ENCODE assay signal across 10 cellular contexts in the genomic region with DNA sequence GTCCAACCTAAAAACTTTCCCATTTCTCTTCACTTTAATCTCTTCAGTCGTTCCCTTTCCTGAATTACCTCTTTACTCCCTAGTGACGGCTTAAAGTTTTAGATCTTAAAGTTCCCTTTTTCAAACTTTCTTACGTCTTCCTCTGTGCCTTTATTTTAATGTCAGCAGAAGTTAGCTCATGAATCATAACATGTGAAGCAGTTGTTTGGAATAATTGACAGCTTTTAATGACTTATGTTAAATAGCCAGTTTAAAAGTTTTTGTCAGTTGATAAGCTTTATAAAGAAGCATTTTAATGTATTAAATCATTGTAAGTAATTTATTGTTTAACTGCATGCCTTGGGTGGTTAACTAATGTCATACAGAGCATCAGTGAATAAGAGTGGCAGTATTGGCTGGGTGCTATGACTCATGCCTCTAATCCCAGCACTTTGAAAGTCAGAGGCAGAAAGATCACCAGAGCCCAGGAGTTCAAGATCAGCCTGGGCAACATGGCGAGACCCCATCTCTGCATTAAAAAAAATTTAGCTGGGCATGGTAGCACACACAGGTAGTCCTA. TPM values are rescaled to one million over a fixed set of nuclear protein-coding genes. Genes with fewer than 3 reads are reported as not detected.
DNase-seq lines count a peak whose midpoint lies in the region; ATAC-seq, FAIRE-seq and TF ChIP-seq lines count a peak whose summit lies in the region.
"Had no signal": no experiment of that assay in that cellular context is flagged by ENCODE, and none has a peak within 500 bp of the region (broad histone marks: within the 10 kb centered on the region; RNA-seq: fewer than 3 reads in every experiment).

No MANE protein-coding gene starts in this region.

- no peaks in the 10 kb centered on the region for H3K27me3 Mint-ChIP-seq in brain
- H3K27me3 Mint-ChIP-seq: type B pancreatic cell had no signal

- no peaks in the 10 kb centered on the region for H3K27me3 ChIP-seq in pancreas
- no peaks in the 10 kb centered on the region for H3K27me3 ChIP-seq in body of pancreas

- intact Hi-C loops in pancreas (cut with DNase I) = no loop called here
- intact Hi-C loops in body of pancreas (cut with DNase I) = no loop called here

- peak overlapping the region in 1 of 5 experiments; percentile 1 for H3K4me3 Mint-ChIP-seq in brain
- H3K4me3 Mint-ChIP-seq: type B pancreatic cell had no signal

- H3K9me3 ChIP-seq in pancreas = no peaks in the 10 kb centered on the region
- no peaks in the 10 kb centered on the region for H3K9me3 ChIP-seq in body of pancreas

- H3K4me1 Mint-ChIP-seq in brain = peaks cover 8% of the 10 kb centered on the region

- WGBS in pancreas, 2 donors = 85 to 88% methylated on average over 4 of the region's 4 CpGs
- WGBS in body of pancreas, 2 donors = 77 to 86% methylated on average over 4 of the region's 4 CpGs

- ATAC-seq in GM18502 (IDR thresholded peaks at IDR 0.05; ENCODE audit: poor library complexity, unreplicated experiment) = peak; percentile 41
- peak in 3 of 4 donors; percentile 17 to 39 (median 25) for ATAC-seq in pancreas
- ATAC-seq in body of pancreas = no peak

- H3K36me3 Mint-ChIP-seq in brain = no peaks in the 10 kb centered on the region
- H3K36me3 Mint-ChIP-seq: type B pancreatic cell had no signal

- TF ChIP-seq POLR2A in body of pancreas (IDR thresholded peaks at IDR 0.05) = no peak

- peak overlapping the region in 3 of 5 experiments; percentile 4 to 53 (median 26) for H3K27ac Mint-ChIP-seq in brain
- H3K27ac Mint-ChIP-seq: type B pancreatic cell had no signal

- no peaks in the 10 kb centered on the region for H3K36me3 ChIP-seq in pancreas
- H3K36me3 ChIP-seq in body of pancreas (replicated peaks in 1 of 2; ENCODE audit: insufficient read depth in 1 of 2, low read depth in 2 of 2) = no peaks in the 10 kb centered on the region

- TF ChIP-seq CTCF in brain (conservative IDR thresholded peaks at IDR 0.05) (no peak), pancreas (IDR thresholded peaks at IDR 0.05) (no peak), body of pancreas (IDR thresholded peaks at IDR 0.05) (no peak)

- peaks cover 27 to 43% (median 38%) of the 10 kb centered on the region in 3 donors for H3K4me1 ChIP-seq in pancreas
- H3K4me1 ChIP-seq in body of pancreas = peaks cover 53% of the 10 kb centered on the region

- no peaks in the 10 kb centered on the region for H3K9me3 Mint-ChIP-seq in brain
- H3K9me3 Mint-ChIP-seq: type B pancreatic cell had no signal

- no peak overlapping the region for H3K4me3 ChIP-seq in pancreas
- H3K4me3 ChIP-seq in body of pancreas = no peak overlapping the region

- DNase-seq in Kasumi-1 (lab: John Stamatoyannopoulos, UW) (peak; percentile 25 to 58), pancreas (no peak), NCI-H128 (lab: John Stamatoyannopoulos, UW; ENCODE audit: unreplicated experiment) (no peak), NCI-H2196 treated with DMSO at 0.1 percent for 48 hours (lab: John Stamatoyannopoulos, UW; ENCODE audit: unreplicated experiment) (no peak), body of pancreas (no peak)
- no peak for DNase-seq in stimulated activated CD8-positive, alpha-beta memory T cell treated with anti-CD3 and anti-CD28 coated beads, Interleukin-4, amount 100 ng/mL, for 48 hours
- DNase-seq: activated effector memory CD4-positive, alpha-beta T cell treated with Interleukin-2 at 50 U/mL for 16 hours had no signal

- FAIRE-seq in pancreas (lab: Jason Lieb, UNC) = peak; percentile 13

- no peak overlapping the region for H3K27ac ChIP-seq in pancreas
- no peak overlapping the region for H3K27ac ChIP-seq in body of pancreas

RNA-seq across cellular contexts. Expression of a gene that starts 33.9 kb away (rescaled TPM):
- polyA plus RNA-seq in brain (ENCODE audit: insufficient read depth, low read depth, low replicate concordance) (5.3 TPM), pancreas (1 to 10 TPM; 1.6 to 3.2 TPM)
- total RNA-seq in pancreas (10 to 100 TPM in 2 of 6 donors, 1 to 10 TPM in 4; 5.9 to 15.6 (median 7.2) TPM), body of pancreas (10 to 100 TPM in 1 of 2 donors, 1 to 10 TPM in 1; 6.3 to 11.7 TPM)

Comparison
In these comparisons a context has a peak if more than half of its experiments do, and no peak if none do; other contexts are left out.
1. DNase-seq: peak in Kasumi-1 (2 of 2); none in pancreas (0 of 6), NCI-H128 (single experiment), stimulated activated CD8-positive, alpha-beta memory T cell treated with anti-CD3 and anti-CD28 coated beads, Interleukin-4, amount 100 ng/mL, for 48 hours (single experiment), NCI-H2196 treated with DMSO at 0.1 percent for 48 hours (single experiment) and body of pancreas (0 of 4).